Comparison of ENCODE assay signal across 7 cellular contexts in genomic region chr19:18020212-18021067, GRCh38. TPM values are rescaled to one million over a fixed set of nuclear protein-coding genes. Genes with fewer than 3 reads are reported as not detected.
DNase-seq lines count a peak whose midpoint lies in the region; ATAC-seq and TF ChIP-seq lines count a peak whose summit lies in the region.

No MANE protein-coding gene starts in this region.

- no peak overlapping the region for H3K4me3 Mint-ChIP-seq in progenitor cell of endocrine pancreas (ENCODE audit: low read depth)

- DNase-seq in HT-29 (ENCODE audit: low spot score) (peak; percentile 56), ascending aorta (ENCODE audit: low spot score in 2 of 2) (peak; percentile 77 to 96), left colon (peak; percentile 71 to 76), progenitor cell of endocrine pancreas (ENCODE audit: low spot score, unreplicated experiment) (no peak), COLO829 (ENCODE audit: low spot score) (no peak), DMS114 treated with DMSO at 0.1 percent for 48 hours (lab: John Stamatoyannopoulos, UW; ENCODE audit: unreplicated experiment) (no peak)

- ATAC-seq in left colon, result peak; percentile 42

- no peaks in the 10 kb centered on the region for H3K9me3 Mint-ChIP-seq in progenitor cell of endocrine pancreas (ENCODE audit: low read depth)

- H3K27me3 ChIP-seq in ascending aorta, result no peaks in the 10 kb centered on the region
- H3K27me3 ChIP-seq in subcutaneous abdominal adipose tissue (ENCODE audit: control insufficient read depth in 5 of 5, insufficient read depth in 4 of 5, low read length in 5 of 5), result no peaks in the 10 kb centered on the region

- H3K36me3 Mint-ChIP-seq in progenitor cell of endocrine pancreas (ENCODE audit: insufficient read depth), result no peaks in the 10 kb centered on the region

- no peaks in the 10 kb centered on the region for H3K4me1 Mint-ChIP-seq in progenitor cell of endocrine pancreas (ENCODE audit: low read depth)

- intact Hi-C loops in ascending aorta (cut with DNase I), result loop anchor here (1.0 to 2.0 kb wide), 2 partner anchors 14 to 29 kb away; no protein-coding TSS in a partner anchor
- intact Hi-C loops in left colon (cut with DNase I, micrococcal nuclease), result no loop called here

- H3K9me3 ChIP-seq in ascending aorta, result no peaks in the 10 kb centered on the region
- H3K9me3 ChIP-seq in subcutaneous abdominal adipose tissue (ENCODE audit: control insufficient read depth in 5 of 5, low read length in 5 of 5), result no peaks in the 10 kb centered on the region

- H3K4me1 ChIP-seq in ascending aorta, result peaks cover 39 to 71% of the 10 kb centered on the region in 2 donors
- peaks cover 15 to 79% (median 62%) of the 10 kb centered on the region in 5 donors for H3K4me1 ChIP-seq in subcutaneous abdominal adipose tissue (ENCODE audit: control insufficient read depth in 5 of 5, insufficient read depth in 5 of 5, low read length in 5 of 5)

- no peak for TF ChIP-seq CTCF in ascending aorta (IDR thresholded peaks at IDR 0.05)
- no peak for TF ChIP-seq CTCF in progenitor cell of endocrine pancreas (IDR thresholded peaks at IDR 0.05; ENCODE audit: unreplicated experiment)

- peaks cover 3% of the 10 kb centered on the region for H3K27me3 Mint-ChIP-seq in progenitor cell of endocrine pancreas

- no peak overlapping the region for H3K27ac Mint-ChIP-seq in progenitor cell of endocrine pancreas

- peaks cover 1 to 4% of the 10 kb centered on the region in 2 donors for H3K36me3 ChIP-seq in ascending aorta
- H3K36me3 ChIP-seq in subcutaneous abdominal adipose tissue (ENCODE audit: control insufficient read depth in 5 of 5, insufficient read depth in 5 of 5, low read length in 5 of 5), result peaks cover 0 to 2% (median 2%) of the 10 kb centered on the region in 5 donors

- H3K27ac ChIP-seq in ascending aorta (peak overlapping the region; percentile 89 to 90), subcutaneous abdominal adipose tissue (ENCODE audit: low read depth, low read length) (peak overlapping the region; percentile 95)

- peak overlapping the region in 3 of 5 donors; percentile 31 to 67 (median 56) for H3K9ac ChIP-seq in subcutaneous abdominal adipose tissue (ENCODE audit: low read length in 5 of 5)

- H3K4me3 ChIP-seq in ascending aorta (peak overlapping the region in 1 of 2 donors; percentile 19), subcutaneous abdominal adipose tissue (ENCODE audit: low read depth in 1 of 5, low read length in 5 of 5) (peak overlapping the region in 1 of 5 donors; percentile 4)

RNA-seq across cellular contexts. Expression of gene ARRDC2, which starts 12.5 kb away (rescaled TPM):
- 39.1 and 40.5 TPM in 2 replicates for total RNA-seq in HT-29 (2014; rRNA removed; shearing (Covaris generic))
- 443 TPM for total RNA-seq in ascending aorta
- total RNA-seq in left colon, result 10 to 100 TPM; 21.0 to 27.7 TPM
- total RNA-seq in progenitor cell of endocrine pancreas, result 3.3 and 4.3 TPM in 2 replicates

RNA-seq across cellular contexts. Expression of gene KCNN1, which starts 53.5 kb away (rescaled TPM):
- total RNA-seq in HT-29 (2014; rRNA removed; shearing (Covaris generic)), result 0.13 and 0.28 TPM in 2 replicates
- not detected for total RNA-seq in ascending aorta
- total RNA-seq in left colon, result under 1 TPM in 1 of 2 donors, not detected in 1; 0.14 TPM
- total RNA-seq in progenitor cell of endocrine pancreas, result 19.6 and 20.3 TPM in 2 replicates

Comparison
In these comparisons a context has a peak if more than half of its experiments do, and no peak if none do; other contexts are left out.
1. DNase-seq: peak in HT-29 (single experiment), ascending aorta (2 of 2) and left colon (2 of 2); none in progenitor cell of endocrine pancreas (single experiment), COLO829 (single experiment) and DMS114 treated with DMSO at 0.1 percent for 48 hours (single experiment).
2. RNA of gene ARRDC2, which starts 12.5 kb away (total RNA-seq): 443 TPM in ascending aorta (single experiment); 39.1 to 40.5 TPM in HT-29, 21.0 to 27.7 TPM in left colon and 3.3 to 4.3 TPM in progenitor cell of endocrine pancreas; every median in the first group is over 10 times any median in the second.
3. RNA of gene KCNN1, which starts 53.5 kb away (total RNA-seq): 19.6 to 20.3 TPM in progenitor cell of endocrine pancreas; 0.13 to 0.28 TPM in HT-29, 0.14 TPM in left colon and not detected in ascending aorta (single experiment); every median in the first group is over 10 times any median in the second.